In the genomic region with DNA sequence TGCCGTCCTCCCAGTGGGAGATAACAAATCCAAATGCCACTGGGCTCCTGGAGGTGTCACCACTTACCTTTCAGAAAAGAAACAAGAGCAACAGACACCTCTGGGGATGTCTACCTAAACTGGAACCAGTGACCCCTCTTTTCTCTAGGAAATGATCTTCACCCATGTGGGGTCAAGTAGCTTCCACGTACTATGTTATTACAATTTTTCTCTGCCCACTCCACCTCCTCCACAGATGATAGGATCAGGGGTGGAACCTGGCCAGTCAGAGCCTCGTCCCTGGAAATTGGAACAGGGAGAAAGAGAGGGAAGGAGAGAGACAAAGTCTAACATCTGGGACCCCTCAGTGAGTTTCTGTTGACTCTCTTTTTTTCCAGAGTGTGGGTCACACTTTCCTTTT, we compare ENCODE assay signal across 18 cellular contexts. TPM values are rescaled to one million over a fixed set of nuclear protein-coding genes. Genes with fewer than 3 reads are reported as not detected.
DNase-seq lines count a peak whose midpoint lies in the region; ATAC-seq and TF ChIP-seq lines count a peak whose summit lies in the region.
"Had no signal": no experiment of that assay in that cellular context is flagged by ENCODE, and none has a peak within 500 bp of the region (broad histone marks: within the 10 kb centered on the region; RNA-seq: fewer than 3 reads in every experiment).

No MANE protein-coding gene starts in this region.

- peak overlapping the region; percentile 30 for H3K4me3 Mint-ChIP-seq in T-helper 2 cell treated with Interferon-gamma antibody and Interleukin-4, amounts not matched to agents 5 μg/mL and 100 μg/mL, for 36 hours
- H3K4me3 Mint-ChIP-seq in IgD-negative memory B cell (peak overlapping the region in 3 of 4 donors; percentile 63 to 97 (median 67)), glutamatergic neuron (ENCODE audit: unreplicated experiment) (no peak overlapping the region), endodermal cell (no peak overlapping the region)
- peak overlapping the region; percentile 40 for H3K4me3 Mint-ChIP-seq in stimulated activated memory B cell treated with anti-CD40 and anti-IgM and Interleukin-4, amounts not matched to agents 10 μg/mL and 1 μg/mL and 100 μg/mL, for 72 hours

- H3K9me3 Mint-ChIP-seq in T-helper 2 cell treated with Interferon-gamma antibody and Interleukin-4, amounts not matched to agents 5 μg/mL and 100 μg/mL, for 36 hours: no peaks in the 10 kb centered on the region
- H3K9me3 Mint-ChIP-seq in IgD-negative memory B cell (no peaks in the 10 kb centered on the region), glutamatergic neuron (ENCODE audit: unreplicated experiment) (peaks cover 17% of the 10 kb centered on the region), endodermal cell (peaks cover 11% of the 10 kb centered on the region)
- H3K9me3 Mint-ChIP-seq in stimulated activated memory B cell treated with anti-CD40 and anti-IgM and Interleukin-4, amounts not matched to agents 10 μg/mL and 1 μg/mL and 100 μg/mL, for 72 hours: no peaks in the 10 kb centered on the region

- no peak for ATAC-seq in stimulated activated memory B cell treated with anti-CD40 and anti-IgM and Interleukin-4, amounts not matched to agents 10 μg/mL and 1 μg/mL and 100 μg/mL, for 72 hours
- no peak for ATAC-seq in GM21529 (IDR thresholded peaks at IDR 0.05; ENCODE audit: unreplicated experiment)
- ATAC-seq: left ventricle myocardium superior, mucosa of descending colon had no signal

- H3K4me1 ChIP-seq in endodermal cell (ENCODE audit: control insufficient read depth, insufficient read depth, low read length): peaks cover 19% of the 10 kb centered on the region

- H3K9me3 ChIP-seq in endodermal cell (ENCODE audit: control insufficient read depth, low read length): no peaks in the 10 kb centered on the region
- H3K9me3 ChIP-seq: mucosa of descending colon, Peyer's patch had no signal

- H3K27ac ChIP-seq in endodermal cell (ENCODE audit: low read depth, low read length): no peak overlapping the region
- H3K27ac ChIP-seq: coronary artery had no signal

- peak overlapping the region; percentile 32 for H3K27ac Mint-ChIP-seq in T-helper 2 cell treated with Interferon-gamma antibody and Interleukin-4, amounts not matched to agents 5 μg/mL and 100 μg/mL, for 36 hours
- peak overlapping the region; percentile 96 to 99 (median 97) for H3K27ac Mint-ChIP-seq in IgD-negative memory B cell
- H3K27ac Mint-ChIP-seq in glutamatergic neuron (ENCODE audit: unreplicated experiment): peak overlapping the region; percentile 55
- H3K27ac Mint-ChIP-seq in stimulated activated memory B cell treated with anti-CD40 and anti-IgM and Interleukin-4, amounts not matched to agents 10 μg/mL and 1 μg/mL and 100 μg/mL, for 72 hours: peak overlapping the region; percentile 89
- H3K27ac Mint-ChIP-seq in endodermal cell: no peak overlapping the region

- H3K4me3 ChIP-seq in endodermal cell (ENCODE audit: low read length): no peak overlapping the region
- H3K4me3 ChIP-seq: coronary artery, mucosa of descending colon, Peyer's patch, skin epidermis had no signal

- no peak for TF ChIP-seq CTCF in glutamatergic neuron (IDR thresholded peaks at IDR 0.05; ENCODE audit: partially characterized antibody, unreplicated experiment)
- no peak for TF ChIP-seq CTCF in endodermal cell (conservative IDR thresholded peaks at IDR 0.05)

- DNase-seq in T-helper 2 cell treated with Interferon-gamma antibody and Interleukin-4, amounts not matched to agents 5 μg/mL and 100 μg/mL, for 36 hours (ENCODE audit: low spot score): no peak
- DNase-seq in T-helper 2 cell (no peak), glutamatergic neuron (no peak), endodermal cell (no peak)
- DNase-seq in activated effector memory CD4-positive, alpha-beta T cell treated with anti-CD3 and anti-CD28 coated beads, Interleukin-2, amount 50 U/mL, for 16 hours: no peak
- DNase-seq: 8988T; activated CD4-positive, alpha-beta T cell treated with anti-CD3 and anti-CD28 coated beads for 4 hours; foreskin melanocyte; left ventricle myocardium superior; NCI-H1436 treated with DMSO at 0.1 percent for 48 hours; Peyer's patch; stimulated activated CD4-positive, alpha-beta T cell treated with anti-CD3 and anti-CD28 coated beads, Interleukin-4, amount 100 ng/mL, for 1 hour had no signal

- no peaks in the 10 kb centered on the region for H3K36me3 ChIP-seq in endodermal cell (ENCODE audit: control insufficient read depth, insufficient read depth, low read length)
- H3K36me3 ChIP-seq: Peyer's patch had no signal

- H3K9ac ChIP-seq in endodermal cell (ENCODE audit: extremely low read depth, low read length, poor library complexity, severe bottlenecking): no peak overlapping the region

- WGBS in endodermal cell (ENCODE audit: insufficient coverage in 1 of 2, insufficient read length in 1 of 2), 2 experiments: 62 to 89% methylated on average over 2 to 3 of the region's 3 CpGs

- peaks cover 17% of the 10 kb centered on the region for H3K4me1 Mint-ChIP-seq in T-helper 2 cell treated with Interferon-gamma antibody and Interleukin-4, amounts not matched to agents 5 μg/mL and 100 μg/mL, for 36 hours (ENCODE audit: low read depth)
- H3K4me1 Mint-ChIP-seq in IgD-negative memory B cell: peaks cover 33 to 34% (median 34%) of the 10 kb centered on the region in 3 donors
- H3K4me1 Mint-ChIP-seq in glutamatergic neuron (ENCODE audit: low read depth, unreplicated experiment): peaks cover 24% of the 10 kb centered on the region
- peaks cover 42% of the 10 kb centered on the region for H3K4me1 Mint-ChIP-seq in stimulated activated memory B cell treated with anti-CD40 and anti-IgM and Interleukin-4, amounts not matched to agents 10 μg/mL and 1 μg/mL and 100 μg/mL, for 72 hours
- H3K4me1 Mint-ChIP-seq in endodermal cell: peaks cover 28% of the 10 kb centered on the region

- no peaks in the 10 kb centered on the region for H3K36me3 Mint-ChIP-seq in T-helper 2 cell treated with Interferon-gamma antibody and Interleukin-4, amounts not matched to agents 5 μg/mL and 100 μg/mL, for 36 hours (ENCODE audit: low read depth)
- H3K36me3 Mint-ChIP-seq in IgD-negative memory B cell (no peaks in the 10 kb centered on the region), glutamatergic neuron (ENCODE audit: unreplicated experiment) (no peaks in the 10 kb centered on the region), endodermal cell (ENCODE audit: low read depth) (no peaks in the 10 kb centered on the region)
- no peaks in the 10 kb centered on the region for H3K36me3 Mint-ChIP-seq in stimulated activated memory B cell treated with anti-CD40 and anti-IgM and Interleukin-4, amounts not matched to agents 10 μg/mL and 1 μg/mL and 100 μg/mL, for 72 hours

- no peaks in the 10 kb centered on the region for H3K27me3 Mint-ChIP-seq in T-helper 2 cell treated with Interferon-gamma antibody and Interleukin-4, amounts not matched to agents 5 μg/mL and 100 μg/mL, for 36 hours (ENCODE audit: low read depth)
- H3K27me3 Mint-ChIP-seq in IgD-negative memory B cell (no peaks in the 10 kb centered on the region), glutamatergic neuron (ENCODE audit: unreplicated experiment) (peaks cover 10% of the 10 kb centered on the region), endodermal cell (ENCODE audit: insufficient read depth) (peaks cover 14% of the 10 kb centered on the region)
- no peaks in the 10 kb centered on the region for H3K27me3 Mint-ChIP-seq in stimulated activated memory B cell treated with anti-CD40 and anti-IgM and Interleukin-4, amounts not matched to agents 10 μg/mL and 1 μg/mL and 100 μg/mL, for 72 hours

- H3K27me3 ChIP-seq in endodermal cell (ENCODE audit: control insufficient read depth, insufficient read depth, low read length, poor library complexity, severe bottlenecking): no peaks in the 10 kb centered on the region
- H3K27me3 ChIP-seq: Peyer's patch had no signal

RNA-seq across cellular contexts. Expression of a gene that starts 50.1 kb away (rescaled TPM):
- polyA plus RNA-seq in IgD-negative memory B cell: 1,011 TPM
- total RNA-seq in glutamatergic neuron (ENCODE audit: unreplicated experiment): 1,150 TPM
- total RNA-seq in endodermal cell: 100 to 1,000 TPM; 733 to 829 TPM
- 1,298 TPM for polyA plus RNA-seq in endodermal cell (2013, experiment 1 of 2)
- polyA plus RNA-seq in endodermal cell (2013, experiment 2 of 2): 1,242 TPM

Comparison
In these comparisons a context has a peak if more than half of its experiments do, and no peak if none do; other contexts are left out.
1. H3K4me3 Mint-ChIP-seq: peak in T-helper 2 cell treated with Interferon-gamma antibody and Interleukin-4, amounts not matched to agents 5 μg/mL and 100 μg/mL, for 36 hours (single experiment), IgD-negative memory B cell (3 of 4) and stimulated activated memory B cell treated with anti-CD40 and anti-IgM and Interleukin-4, amounts not matched to agents 10 μg/mL and 1 μg/mL and 100 μg/mL, for 72 hours (single experiment); none in glutamatergic neuron (single experiment) and endodermal cell (single experiment).